Comparison of ENCODE assay signal across 20 cellular contexts in the genomic region with DNA sequence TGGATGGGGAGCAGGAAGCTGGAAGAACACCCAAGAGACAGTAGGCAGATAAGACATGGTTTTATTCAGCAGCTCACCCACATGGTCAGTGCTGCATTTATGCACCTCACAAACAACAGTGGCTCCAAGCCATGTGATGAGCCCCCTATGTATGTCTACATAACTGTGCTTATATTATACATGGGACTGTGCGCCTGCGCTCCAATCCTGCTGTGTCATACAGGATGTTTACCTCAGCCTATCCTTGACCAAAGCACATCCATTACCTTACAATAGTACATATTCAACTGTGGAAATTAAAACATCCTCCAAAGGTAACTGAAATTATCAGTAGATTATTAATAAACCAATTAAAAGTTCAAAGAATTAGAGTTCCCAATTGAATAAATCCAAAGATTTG.
A peak's percentile ranks its signal among the peaks of the same experiment; 100 is the strongest.
DNase-seq lines count a peak whose midpoint lies in the region; ATAC-seq and TF ChIP-seq lines count a peak whose summit lies in the region.
"Had no signal": no experiment of that assay in that cellular context is flagged by ENCODE, and none has a peak within 500 bp of the region (broad histone marks: within the 10 kb centered on the region; RNA-seq: fewer than 3 reads in every experiment).

No MANE protein-coding gene starts in this region.

- H3K27me3 Mint-ChIP-seq in nephron progenitor cell (ENCODE audit: low read depth, poor library complexity) = no peaks in the 10 kb centered on the region

- H3K4me1 Mint-ChIP-seq in nephron progenitor cell = no peaks in the 10 kb centered on the region
- H3K4me1 Mint-ChIP-seq: CD8-positive, alpha-beta memory T cell; stimulated activated naive CD8-positive, alpha-beta T cell treated with anti-CD3 and anti-CD28 coated beads, Interleukin-15, amount 100 ng/mL, for 72 hours had no signal

- in situ Hi-C loops in KBM-7 (cut with MboI; ENCODE audit: low pct_unique_long_range_greater_than_20kb, low sequenced_read_pairs) = no loop called here

- no peak overlapping the region for H3K4me3 Mint-ChIP-seq in nephron progenitor cell
- H3K4me3 Mint-ChIP-seq: CD8-positive, alpha-beta memory T cell; stimulated activated naive CD8-positive, alpha-beta T cell treated with anti-CD3 and anti-CD28 coated beads, Interleukin-15, amount 100 ng/mL, for 72 hours had no signal

- H3K9me3 Mint-ChIP-seq in nephron progenitor cell = peaks cover 54% of the 10 kb centered on the region

- H3K36me3 Mint-ChIP-seq in nephron progenitor cell (ENCODE audit: low read depth) = peaks cover 5% of the 10 kb centered on the region
- H3K36me3 Mint-ChIP-seq: CD8-positive, alpha-beta memory T cell had no signal

- no peak for TF ChIP-seq CTCF in nephron progenitor cell (IDR thresholded peaks at IDR 0.05)

- no peak for ATAC-seq in GM21786 (IDR thresholded peaks at IDR 0.05; ENCODE audit: unreplicated experiment)
- ATAC-seq: activated CD4-positive, CD25-positive, alpha-beta regulatory T cell treated with anti-CD3 and anti-CD28 coated beads, Interleukin-2, amount 50 U/mL, for 24 hours; heart left ventricle; pancreas; PC-3; stimulated activated naive CD8-positive, alpha-beta T cell treated with anti-CD3 and anti-CD28 coated beads, Interleukin-15, amount 100 ng/mL, for 72 hours had no signal

- no peak overlapping the region for H3K27ac Mint-ChIP-seq in nephron progenitor cell
- H3K27ac Mint-ChIP-seq: CD8-positive, alpha-beta memory T cell; stimulated activated naive CD8-positive, alpha-beta T cell treated with anti-CD3 and anti-CD28 coated beads, Interleukin-15, amount 100 ng/mL, for 72 hours had no signal

- DNase-seq in activated CD4-positive, alpha-beta T cell treated with anti-CD3 and anti-CD28 coated beads for 48 hours = peak; percentile 29
- DNase-seq in activated CD4-positive, alpha-beta T cell treated with anti-CD3 and anti-CD28 coated beads for 4 hours = no peak
- DNase-seq in KBM-7 = peak; percentile 23
- DNase-seq in amniotic epithelial cell (ENCODE audit: low read depth) = peak; percentile 48
- DNase-seq in nephron progenitor cell = peak; percentile 13
- DNase-seq in ecto neural progenitor cell (ENCODE audit: low spot score) = no peak
- DNase-seq in NCI-H2227 treated with DMSO at 0.1 percent for 48 hours (lab: John Stamatoyannopoulos, UW) = no peak
- DNase-seq: activated CD8-positive, alpha-beta memory T cell treated with anti-CD3 and anti-CD28 coated beads, Interleukin-2, amount 50 U/mL, for 4 hours; activated gamma-delta T cell; anterior cingulate cortex; CD8-positive, alpha-beta memory T cell; heart left ventricle; islet precursor cell; MG63; NCI-H1694 treated with DMSO at 0.1 percent for 48 hours; pancreas; PC-3; stimulated activated naive CD8-positive, alpha-beta T cell treated with anti-CD3 and anti-CD28 coated beads, Interleukin-15, amount 100 ng/mL, for 72 hours had no signal

Comparison
In these comparisons a context has a peak if more than half of its experiments do, and no peak if none do; other contexts are left out.
1. DNase-seq: peak in activated CD4-positive, alpha-beta T cell treated with anti-CD3 and anti-CD28 coated beads for 48 hours (single experiment), KBM-7 (single experiment), amniotic epithelial cell (single experiment) and nephron progenitor cell (single experiment); none in activated CD4-positive, alpha-beta T cell treated with anti-CD3 and anti-CD28 coated beads for 4 hours (0 of 2), ecto neural progenitor cell (single experiment) and NCI-H2227 treated with DMSO at 0.1 percent for 48 hours (single experiment).